ENCODE assay signal across 20 cellular contexts in the genomic region with DNA sequence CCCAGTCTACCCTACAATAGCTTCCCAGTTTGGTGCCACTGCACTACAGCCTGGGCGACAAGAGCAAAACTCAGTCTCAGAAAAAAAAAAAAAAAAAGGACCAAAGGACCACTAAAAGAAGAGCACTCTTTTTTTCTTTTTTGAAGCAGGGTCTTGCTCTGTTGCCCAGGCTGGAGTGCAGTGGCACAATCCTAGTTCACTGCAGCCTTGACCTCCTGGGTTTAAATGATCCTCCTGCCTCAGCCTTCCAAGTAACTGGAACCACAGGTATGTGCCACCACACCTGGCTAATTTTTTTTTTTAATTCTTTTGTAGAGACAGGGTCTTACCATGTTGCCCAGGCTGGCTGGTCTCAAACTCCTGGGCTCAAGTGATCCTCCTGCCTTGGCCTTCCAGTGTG. TPM values are rescaled to one million over a fixed set of nuclear protein-coding genes. Genes with fewer than 3 reads are reported as not detected.
DNase-seq lines count a peak whose midpoint lies in the region; ATAC-seq, FAIRE-seq and TF ChIP-seq lines count a peak whose summit lies in the region.
"Had no signal": no experiment of that assay in that cellular context is flagged by ENCODE, and none has a peak within 500 bp of the region (broad histone marks: within the 10 kb centered on the region; RNA-seq: fewer than 3 reads in every experiment).

No MANE protein-coding gene starts in this region.

- H3K4me3 Mint-ChIP-seq in GM23338 (no peak overlapping the region; the same call in 2 of the 3 replicates), nephron (no peak overlapping the region)
- H3K4me3 Mint-ChIP-seq: CD8-positive, alpha-beta memory T cell had no signal

- H3K4me1 Mint-ChIP-seq in GM23338 (peaks cover 22% of the 10 kb centered on the region), nephron (peaks cover 20% of the 10 kb centered on the region)

- no peak overlapping the region for H3K9ac ChIP-seq in BLaER1 treated with 17β-estradiol and CSF1 and Interleukin-3, amounts not matched to agents 10 nM and 100 nM
- no peak overlapping the region for H3K9ac ChIP-seq in K562 (ENCODE audit: insufficient read depth in 1 of 2, low read depth in 2 of 2, low read length in 2 of 2)

- FAIRE-seq in K562 (lab: Jason Lieb, UNC): no peak
- FAIRE-seq: GM18507 had no signal

- TF ChIP-seq EP300 in K562 (IDR thresholded peaks at IDR 0.05; ENCODE audit: low read length): no peak
- no peak for TF ChIP-seq EP300 in tibial nerve (IDR thresholded peaks at IDR 0.05)

- H3K9me1 ChIP-seq in K562 (ENCODE audit: control insufficient read depth, insufficient read depth, low read length): no peaks in the 10 kb centered on the region

- POLR2A ChIA-PET in K562 (lab: Yijun Ruan, JAX): interaction anchor here (1.1 to 1.5 kb wide), 2 partner anchors 16 to 30 kb away, joined by 3 to 5 read pairs; no protein-coding TSS in a partner anchor

- peaks cover 12% of the 10 kb centered on the region for H3K27me3 Mint-ChIP-seq in GM23338 (ENCODE audit: insufficient read depth, low read depth, poor library complexity)
- peaks cover 4% of the 10 kb centered on the region for H3K27me3 Mint-ChIP-seq in nephron (ENCODE audit: low read depth)

- TF ChIP-seq POLR2A in K562 (conservative IDR thresholded peaks at IDR 0.05): no peak
- TF ChIP-seq POLR2A in tibial nerve (IDR thresholded peaks at IDR 0.05): no peak

- CTCF ChIA-PET in K562 (lab: Yijun Ruan, JAX; ENCODE audit: low intra/inter-chr PET ratio): no interaction called here

- H3K9me3 Mint-ChIP-seq in GM23338: no peaks in the 10 kb centered on the region
- no peaks in the 10 kb centered on the region for H3K9me3 Mint-ChIP-seq in nephron

- H3K79me2 ChIP-seq in GM23338 (replicated peaks; ENCODE audit: insufficient read depth): no peaks in the 10 kb centered on the region
- no peaks in the 10 kb centered on the region for H3K79me2 ChIP-seq in K562 (ENCODE audit: control insufficient read depth, insufficient read depth, low read length)

- 0 out of 2 replicates have a peak, but pooled peaks cover 2% of the 10 kb centered on the region for H3F3A ChIP-seq in GM23338 (replicated peaks; ENCODE audit: low read depth)

- H3K27ac Mint-ChIP-seq in GM23338 (no peak overlapping the region), nephron (peak overlapping the region in 2 of 3 experiments; percentile 7 to 11)

- peaks cover 16% of the 10 kb centered on the region for H3K9me2 ChIP-seq in GM23338 (ENCODE audit: insufficient read depth)

- intact Hi-C loops in K562 (cut with micrococcal nuclease): no loop called here

- DNase-seq in GM23338 (ENCODE audit: low spot score): no peak
- DNase-seq in K562 (ENCODE audit: extremely low read depth in 1 of 4, low spot score in 3 of 4): no peak
- DNase-seq in tibial nerve (ENCODE audit: low spot score in 2 of 2): no peak
- DNase-seq in NCI-H2107 (lab: John Stamatoyannopoulos, UW): no peak
- DNase-seq: C1 segment of cervical spinal cord; CD8-positive, alpha-beta memory T cell; GDM1; MG63; NCI-H1417 treated with DMSO at 0.1 percent for 48 hours; NCI-H187 treated with DMSO at 0.1 percent for 48 hours; NCI-H510A treated with DMSO at 0.1 percent for 48 hours; NCI-H774; NK-92 treated with Interleukin-12 subunit alpha and Interleukin-12 subunit beta, amount 100 ng/mL, for 24 hours; Peyer's patch had no signal

- H2AFZ ChIP-seq in GM23338 (no peak overlapping the region; the same call in 1 of the 2 replicates), K562 (ENCODE audit: low read depth, low read length) (no peak overlapping the region)

- H3K4me2 ChIP-seq in BLaER1 treated with 17β-estradiol and CSF1 and Interleukin-3, amounts not matched to agents 10 nM and 100 nM: peak overlapping the region in 8 of 11 experiments; percentile 27 to 82 (median 62); a peak in 14 of 22 replicates
- H3K4me2 ChIP-seq in GM23338 (peak overlapping the region; percentile 30; the same call in 1 of the 2 replicates), K562 (ENCODE audit: insufficient read depth, low read length) (no peak overlapping the region)

- no peaks in the 10 kb centered on the region; the same call in 2 of the 3 replicates for H3K36me3 Mint-ChIP-seq in GM23338 (ENCODE audit: low read depth)
- H3K36me3 Mint-ChIP-seq in nephron (ENCODE audit: low read depth): no peaks in the 10 kb centered on the region

- peak overlapping the region in 2 of 11 experiments; percentile 18 to 55; a peak in 2 of 22 replicates for H3K27ac ChIP-seq in BLaER1 treated with 17β-estradiol and CSF1 and Interleukin-3, amounts not matched to agents 10 nM and 100 nM
- H3K27ac ChIP-seq in GM23338 (ENCODE audit: low read depth): no peak overlapping the region; the same call in 1 of the 2 replicates
- no peak overlapping the region for H3K27ac ChIP-seq in K562 (ENCODE audit: extremely low read depth, low read depth, low read length)
- H3K27ac ChIP-seq in tibial nerve: no peak overlapping the region
- H3K27ac ChIP-seq: Peyer's patch had no signal

- TF ChIP-seq CTCF in GM23338 (conservative IDR thresholded peaks at IDR 0.05; ENCODE audit: low read depth in 2 of 2) (no peak), K562 (IDR thresholded peaks at IDR 0.05 in 2 of 3, conservative IDR thresholded peaks at IDR 0.05 in 1 of 3; ENCODE audit: insufficient read depth in 2 of 3, low read depth in 1 of 3, low read length in 3 of 3) (no peak), nephron (IDR thresholded peaks at IDR 0.05; ENCODE audit: unreplicated experiment in 3 of 3) (no peak), tibial nerve (IDR thresholded peaks at IDR 0.05) (no peak)

- H3K4me3 ChIP-seq in BLaER1 treated with 17β-estradiol and CSF1 and Interleukin-3, amounts not matched to agents 10 nM and 100 nM: no peak overlapping the region
- H3K4me3 ChIP-seq in GM23338: no peak overlapping the region
- H3K4me3 ChIP-seq in K562: no peak overlapping the region
- H3K4me3 ChIP-seq in tibial nerve: no peak overlapping the region
- H3K4me3 ChIP-seq: MG63, Peyer's patch had no signal

- H3K9me3 ChIP-seq in BLaER1 treated with 17β-estradiol and CSF1 and Interleukin-3, amounts not matched to agents 10 nM and 100 nM (replicated peaks in 1 of 11): no peaks in the 10 kb centered on the region
- peaks cover 5% of the 10 kb centered on the region; the same call in 1 of the 2 replicates for H3K9me3 ChIP-seq in K562 (replicated peaks; ENCODE audit: control insufficient read depth, insufficient read depth, low read depth, low read length)
- H3K9me3 ChIP-seq in tibial nerve: no peaks in the 10 kb centered on the region
- H3K9me3 ChIP-seq: MG63, Peyer's patch had no signal

- 88% methylated on average over 1 of the region's 1 CpG for WGBS in K562 (ENCODE audit: insufficient coverage, low coverage, missing lambda C conversion rate)
- 96 to 97% methylated on average over 1 of the region's 1 CpG for WGBS in tibial nerve, 2 donors

- in situ Hi-C loops in K562 (cut with MboI): no loop called here

- ATAC-seq in GM23338 (no peak), K562 (no peak), GM21515 (IDR thresholded peaks at IDR 0.05; ENCODE audit: unreplicated experiment) (no peak), GM18858 (IDR thresholded peaks at IDR 0.05; ENCODE audit: unreplicated experiment) (no peak)
- ATAC-seq: SK-N-SH treated with all-trans-retinoic acid at 6 μM for 48 hours had no signal

- H4K20me1 ChIP-seq in BLaER1 treated with 17β-estradiol and CSF1 and Interleukin-3, amounts not matched to agents 10 nM and 100 nM: no peaks in the 10 kb centered on the region
- H4K20me1 ChIP-seq in GM23338 (replicated peaks; ENCODE audit: insufficient read depth) (no peaks in the 10 kb centered on the region), K562 (replicated peaks; ENCODE audit: control insufficient read depth, insufficient read depth, low read length) (no peaks in the 10 kb centered on the region)

- peaks cover 49 to 67% (median 65%) of the 10 kb centered on the region in 10 experiments for H3K4me1 ChIP-seq in BLaER1 treated with 17β-estradiol and CSF1 and Interleukin-3, amounts not matched to agents 10 nM and 100 nM
- H3K4me1 ChIP-seq in GM23338 (ENCODE audit: insufficient read depth) (peaks cover 15% of the 10 kb centered on the region), K562 (replicated peaks in 1 of 2; ENCODE audit: control insufficient read depth in 2 of 2, insufficient read depth in 2 of 2, low read length in 2 of 2) (peaks cover 20 to 22% of the 10 kb centered on the region in 2 experiments), tibial nerve (peaks cover 0 to 7% (median 1%) of the 10 kb centered on the region in 4 donors)

- no TSS peak for BruUV-seq in K562 (replicated peaks; lab: Mats Ljungman, UMichigan)

- TF ChIP-seq RAD21 in K562 (CRISPR knock-in tag; conservative IDR thresholded peaks at IDR 0.05 in 1 of 2, IDR thresholded peaks at IDR 0.05 in 1 of 2): no peak

- no peaks in the 10 kb centered on the region for H3K27me3 ChIP-seq in BLaER1 treated with 17β-estradiol and CSF1 and Interleukin-3, amounts not matched to agents 10 nM and 100 nM
- H3K27me3 ChIP-seq in GM23338 (ENCODE audit: insufficient read depth) (no peaks in the 10 kb centered on the region), K562 (ENCODE audit: control insufficient read depth in 2 of 2, insufficient read depth in 2 of 2, low read length in 2 of 2) (no peaks in the 10 kb centered on the region), tibial nerve (no peaks in the 10 kb centered on the region)
- H3K27me3 ChIP-seq: MG63, Peyer's patch had no signal

- H3K36me3 ChIP-seq in BLaER1 treated with 17β-estradiol and CSF1 and Interleukin-3, amounts not matched to agents 10 nM and 100 nM: no peaks in the 10 kb centered on the region
- H3K36me3 ChIP-seq in GM23338 (ENCODE audit: insufficient read depth): no peaks in the 10 kb centered on the region; the same call in 1 of the 2 replicates
- H3K36me3 ChIP-seq in K562 (ENCODE audit: control insufficient read depth, insufficient read depth, low read length): no peaks in the 10 kb centered on the region
- H3K36me3 ChIP-seq in tibial nerve: no peaks in the 10 kb centered on the region
- H3K36me3 ChIP-seq: MG63, Peyer's patch had no signal

RNA-seq across cellular contexts. Expression of a gene that starts 14.0 kb away (rescaled TPM):
- 13.3 and 14.5 TPM in 2 replicates for total RNA-seq in GM23338 (2014; rRNA removed; shearing (Covaris generic))
- polyA plus RNA-seq in GM23338 (2016; fragmentation: Nextera tagmentation; extraction: Ambion mirVana): 17.5 and 18.0 TPM in 2 replicates
- total RNA-seq in K562 (2011; cell fraction: chromatin; rRNA removed; ENCODE audit: low replicate concordance): 2.8 and 5.6 TPM in 2 replicates
- total RNA-seq in K562 (2011; cell fraction: nucleolus; rRNA removed): 4.2 and 6.7 TPM in 2 replicates
- total RNA-seq in K562 (2011; cell fraction: nucleoplasm; rRNA removed): 4.4 and 4.9 TPM in 2 replicates
- 2.1 and 2.9 TPM in 2 replicates for total RNA-seq in K562 (2014; rRNA removed)
- 3.2 and 3.3 TPM in 2 replicates for total RNA-seq in K562 (2014; rRNA removed; fragmentation: Illumina TruSeq; extraction: Trizol)
- 16.9 and 17.5 TPM in 2 replicates for total RNA-seq in K562 (2015; rRNA removed; fragmentation: Illumina TruSeq; extraction: Trizol)
- total RNA-seq in K562 (2021): 4.1 and 4.4 TPM in 2 replicates
- 3.4 and 5.8 TPM in 2 replicates for polyA plus RNA-seq in K562 (2011; rRNA removed)
- 3.7 and 8.0 TPM in 2 replicates for polyA plus RNA-seq in K562 (2011; cell fraction: cytosol; rRNA removed)
- polyA plus RNA-seq in K562 (2011; cell fraction: nucleus; rRNA removed): 11.6 and 17.7 TPM in 2 replicates
- polyA plus RNA-seq in K562 (2012): 11.2 and 47.9 TPM in 2 replicates
- 4.6 and 4.9 TPM in 2 replicates for polyA plus RNA-seq in K562 (2014; fragmentation: Illumina TruSeq; extraction: Trizol)
- 1 to 10 TPM; 2.3 to 2.5 TPM for polyA plus RNA-seq in K562 (2014; fragmentation: Nextera tagmentation; extraction: Ambion mirVana)
- polyA plus RNA-seq in K562 (2014; rRNA removed): 2.6 and 4.2 TPM in 2 replicates
- polyA minus RNA-seq in K562 (2011; rRNA and poly(A)+ RNA removed): 2.6 and 3.6 TPM in 2 replicates
- polyA minus RNA-seq in K562 (2011; cell fraction: cytosol; rRNA and poly(A)+ RNA removed): 1.6 and 4.6 TPM in 2 replicates
- polyA minus RNA-seq in K562 (2011; cell fraction: nucleus; rRNA and poly(A)+ RNA removed): 1.6 and 3.4 TPM in 2 replicates
- total RNA-seq in tibial nerve: 1 to 10 TPM; 2.5 to 7.8 (median 3.5) TPM
- polyA plus RNA-seq: CD8-positive, alpha-beta memory T cell had no signal

RNA-seq across cellular contexts. Expression of a gene that starts 50.6 kb away (rescaled TPM):
- total RNA-seq in GM23338 (2014; rRNA removed; shearing (Covaris generic)): 32.8 and 34.1 TPM in 2 replicates
- polyA plus RNA-seq in GM23338 (2016; fragmentation: Nextera tagmentation; extraction: Ambion mirVana) (30.1 and 30.6 TPM in 2 replicates), K562 (2011; rRNA removed) (37.5 and 41.6 TPM in 2 replicates), K562 (2014; fragmentation: Illumina TruSeq; extraction: Trizol) (35.5 and 37.9 TPM in 2 replicates), K562 (2014; fragmentation: Nextera tagmentation; extraction: Ambion mirVana) (10 to 100 TPM in 1 of 2 experiments, 1 to 10 TPM in 1; 9.0 to 10.4 TPM), K562 (2014; rRNA removed) (36.2 and 37.2 TPM in 2 replicates)
- 79.9 and 93.7 TPM in 2 replicates for total RNA-seq in K562 (2011; cell fraction: chromatin; rRNA removed; ENCODE audit: low replicate concordance)
- total RNA-seq in K562 (2011; cell fraction: nucleolus; rRNA removed): 44.9 and 53.3 TPM in 2 replicates
- 65.0 and 92.5 TPM in 2 replicates for total RNA-seq in K562 (2011; cell fraction: nucleoplasm; rRNA removed)
- total RNA-seq in K562 (2014; rRNA removed) (23.4 and 26.7 TPM in 2 replicates), K562 (2014; rRNA removed; fragmentation: Illumina TruSeq; extraction: Trizol) (22.3 and 25.1 TPM in 2 replicates), K562 (2015; rRNA removed; fragmentation: Illumina TruSeq; extraction: Trizol) (32.2 and 33.2 TPM in 2 replicates), K562 (2021) (29.5 and 32.6 TPM in 2 replicates), tibial nerve (10 to 100 TPM; 26.4 to 43.5 (median 35.1) TPM)
- 33.0 and 39.7 TPM in 2 replicates for polyA plus RNA-seq in K562 (2011; cell fraction: cytosol; rRNA removed)
- polyA plus RNA-seq in K562 (2011; cell fraction: nucleus; rRNA removed): 69.4 and 73.5 TPM in 2 replicates
- polyA plus RNA-seq in K562 (2012): 27.5 and 30.5 TPM in 2 replicates
- polyA minus RNA-seq in K562 (2011; rRNA and poly(A)+ RNA removed): 31.1 and 31.9 TPM in 2 replicates
- 18.9 and 20.7 TPM in 2 replicates for polyA minus RNA-seq in K562 (2011; cell fraction: cytosol; rRNA and poly(A)+ RNA removed)
- polyA minus RNA-seq in K562 (2011; cell fraction: nucleus; rRNA and poly(A)+ RNA removed): 25.0 and 38.0 TPM in 2 replicates
